Comparison of ENCODE assay signal across 10 cellular contexts in the genomic region with DNA sequence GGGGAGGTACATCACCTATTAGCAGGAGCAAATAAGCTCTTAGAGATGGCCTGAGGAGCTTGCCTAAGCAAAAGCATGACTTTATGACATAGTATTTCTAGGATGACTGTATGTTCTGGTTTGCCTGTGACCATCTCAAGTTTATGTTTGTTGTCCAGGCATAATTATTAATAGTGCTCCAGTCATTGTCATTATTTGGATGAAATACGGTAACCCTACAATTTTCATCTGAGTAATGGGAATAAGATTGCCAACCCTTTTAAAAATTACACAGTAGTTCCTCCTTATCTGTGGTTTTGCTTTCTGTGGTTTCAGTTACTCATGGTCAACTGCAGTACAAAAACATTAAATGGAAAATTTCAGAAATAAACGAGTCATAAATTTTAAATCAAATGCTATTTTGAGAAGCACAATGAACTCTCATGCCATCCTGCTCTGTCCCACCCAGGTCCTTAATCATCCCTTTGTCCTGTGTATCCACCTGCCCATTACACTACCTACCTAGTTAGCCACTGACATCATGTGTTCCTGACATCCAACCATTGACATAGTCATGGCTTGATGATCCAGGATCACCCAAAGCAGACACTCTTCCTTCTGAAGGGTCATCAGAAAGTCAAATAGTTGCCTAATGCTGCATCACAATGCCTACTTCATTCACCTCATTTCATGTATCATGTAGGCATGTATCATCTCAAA. TPM values are rescaled to one million over a fixed set of nuclear protein-coding genes. Genes with fewer than 3 reads are reported as not detected.
A peak's percentile ranks its signal among the peaks of the same experiment; 100 is the strongest.
DNase-seq lines count a peak whose midpoint lies in the region; ATAC-seq, FAIRE-seq and TF ChIP-seq lines count a peak whose summit lies in the region.
"Had no signal": no experiment of that assay in that cellular context is flagged by ENCODE, and none has a peak within 500 bp of the region (broad histone marks: within the 10 kb centered on the region; RNA-seq: fewer than 3 reads in every experiment).

No MANE protein-coding gene starts in this region.

- DNase-seq in bronchial epithelial cell (ENCODE audit: low read depth) (peak; percentile 15), spleen (no peak), NCI-H146 treated with DMSO at 0.1 percent for 48 hours (lab: John Stamatoyannopoulos, UW; ENCODE audit: unreplicated experiment) (no peak), tibial artery (no peak)
- no peak for DNase-seq in stimulated activated CD4-positive, alpha-beta T cell treated with anti-CD3 and anti-CD28 coated beads, Interleukin-4, amount 100 ng/mL, for 4 hours
- DNase-seq: NCI-H748 treated with DMSO at 0.1 percent for 48 hours had no signal

- 44 to 58% (median 48%) methylated on average over 2 of the region's 2 CpGs for WGBS in spleen, 5 donors

- H3K27ac ChIP-seq in DOHH2 (ENCODE audit: low read depth, low read length) (peak overlapping the region; percentile 55), spleen (no peak overlapping the region), tibial artery (no peak overlapping the region)

- peaks cover 43% of the 10 kb centered on the region for H3K4me1 ChIP-seq in DOHH2 (ENCODE audit: control insufficient read depth, low read length)
- no peaks in the 10 kb centered on the region for H3K4me1 ChIP-seq in spleen
- no peaks in the 10 kb centered on the region for H3K4me1 ChIP-seq in tibial artery

- peaks cover 41% of the 10 kb centered on the region for H3K9me3 ChIP-seq in DOHH2 (ENCODE audit: control insufficient read depth, insufficient read depth, low read length)
- H3K9me3 ChIP-seq in spleen: peaks cover 0 to 48% (median 30%) of the 10 kb centered on the region in 8 donors
- H3K9me3 ChIP-seq in tibial artery: peaks cover 0 to 16% (median 4%) of the 10 kb centered on the region in 3 donors

- no peak for TF ChIP-seq CTCF in DOHH2 (IDR thresholded peaks at IDR 0.05; ENCODE audit: low read depth, low read length, poor library complexity, severe bottlenecking)
- no peak for TF ChIP-seq CTCF in bronchial epithelial cell (IDR thresholded peaks at IDR 0.05; ENCODE audit: insufficient read depth, low read length, severe bottlenecking)
- no peak for TF ChIP-seq CTCF in spleen (IDR thresholded peaks at IDR 0.05 in 8 of 11, conservative IDR thresholded peaks at IDR 0.05 in 3 of 11)
- no peak for TF ChIP-seq CTCF in tibial artery (IDR thresholded peaks at IDR 0.05)

- TF ChIP-seq POLR2A in spleen (IDR thresholded peaks at IDR 0.05): no peak

- H3K79me2 ChIP-seq in DOHH2 (ENCODE audit: control insufficient read depth, low read length): no peaks in the 10 kb centered on the region

- FAIRE-seq in bronchial epithelial cell (lab: Jason Lieb, UNC): no peak
- FAIRE-seq: islet of Langerhans had no signal

- H3K9me2 ChIP-seq in DOHH2 (replicated peaks; ENCODE audit: control insufficient read depth, low read length): no peaks in the 10 kb centered on the region

- ATAC-seq in GM21367 (IDR thresholded peaks at IDR 0.05; ENCODE audit: unreplicated experiment): peak; percentile 70
- peak; percentile 69 for ATAC-seq in HG03521 (IDR thresholded peaks at IDR 0.05; ENCODE audit: unreplicated experiment)

- H3K36me3 ChIP-seq in DOHH2 (ENCODE audit: control insufficient read depth, low read length) (peaks cover 18% of the 10 kb centered on the region), bronchial epithelial cell (ENCODE audit: control insufficient read depth, insufficient read depth, low read length) (no peaks in the 10 kb centered on the region), spleen (no peaks in the 10 kb centered on the region), tibial artery (no peaks in the 10 kb centered on the region)

- intact Hi-C loops in spleen (cut with DNase I; ENCODE audit: low total_unique reads) (no loop called here), tibial artery (cut with DNase I; ENCODE audit: low total_unique reads) (no loop called here)

- H4K20me1 ChIP-seq in DOHH2 (ENCODE audit: control insufficient read depth, insufficient read depth, low read depth, low read length): no peaks in the 10 kb centered on the region

- H3K27me3 ChIP-seq in DOHH2 (ENCODE audit: control insufficient read depth, low read length): no peaks in the 10 kb centered on the region
- H3K27me3 ChIP-seq in bronchial epithelial cell (ENCODE audit: control insufficient read depth, insufficient read depth, low read length): no peaks in the 10 kb centered on the region
- H3K27me3 ChIP-seq in spleen (replicated peaks in 1 of 7): no peaks in the 10 kb centered on the region
- no peaks in the 10 kb centered on the region for H3K27me3 ChIP-seq in tibial artery

- H3K4me3 ChIP-seq in DOHH2 (ENCODE audit: low read length) (peak overlapping the region; percentile 42), bronchial epithelial cell (ENCODE audit: low read depth, low read length) (no peak overlapping the region), spleen (no peak overlapping the region), tibial artery (no peak overlapping the region)

- H3K4me2 ChIP-seq in DOHH2 (ENCODE audit: low read length): peak overlapping the region; percentile 44

- H3F3A ChIP-seq in DOHH2 (ENCODE audit: control insufficient read depth, insufficient read depth): no peaks in the 10 kb centered on the region

RNA-seq across cellular contexts. Expression of gene TFB1M, which starts 27.0 kb away (rescaled TPM):
- total RNA-seq in bronchial epithelial cell: 11.6 and 15.1 TPM in 2 replicates
- total RNA-seq in spleen: 10 to 100 TPM; 11.4 to 39.2 (median 24.0) TPM
- 10 to 100 TPM; 16.7 to 17.8 (median 16.7) TPM for polyA plus RNA-seq in spleen
